ENCODE assay signal across 7 cellular contexts in genomic region chr1:221023482-221023881, GRCh38.
"Had no signal": no experiment of that assay in that cellular context is flagged by ENCODE, and none has a peak within 500 bp of the region (broad histone marks: within the 10 kb centered on the region; RNA-seq: fewer than 3 reads in every experiment).

No MANE protein-coding gene starts in this region.

- H3K27ac ChIP-seq: HL-60 had no signal

- FAIRE-seq: H1, H54 had no signal

- H3K4me3 ChIP-seq: GM23338 had no signal

- DNase-seq: H9, HCEC 1CT, KG1 had no signal

- ATAC-seq: GM23338 had no signal

- H2AFZ ChIP-seq: GM23338 had no signal

- H3K4me2 ChIP-seq: GM23338 had no signal
